Comparison of ENCODE assay signal across 32 cellular contexts in genomic region chr17:48640858-48641180, GRCh38. TPM values are rescaled to one million over a fixed set of nuclear protein-coding genes. Genes with fewer than 3 reads are reported as not detected.
"Had no signal": no experiment of that assay in that cellular context is flagged by ENCODE, and none has a peak within 500 bp of the region (broad histone marks: within the 10 kb centered on the region; RNA-seq: fewer than 3 reads in every experiment).

No MANE protein-coding gene starts in this region.

- H3K36me3 Mint-ChIP-seq: WTC11 had no signal

- ATAC-seq: activated CD4-positive, CD25-positive, alpha-beta regulatory T cell treated with anti-CD3 and anti-CD28 coated beads, Interleukin-2, amount 50 U/mL, for 24 hours; activated CD8-positive, alpha-beta memory T cell treated with anti-CD3 and anti-CD28 coated beads, Interleukin-2, amount 10 ng/mL, durations not matched to agents 7 days and 5 days; activated naive CD8-positive, alpha-beta T cell treated with anti-CD3 and anti-CD28 coated beads, Interleukin-2, amount 50 U/mL, for 24 hours; PC-3; WTC11 had no signal

- DNase-seq: activated CD4-positive, alpha-beta memory T cell treated with anti-CD3 and anti-CD28 coated beads, Interleukin-2, amount 10 ng/mL, durations not matched to agents 7 days and 5 days; activated CD4-positive, alpha-beta T cell treated with anti-CD3 and anti-CD28 coated beads for 48 hours; activated CD8-positive, alpha-beta memory T cell treated with anti-CD3 and anti-CD28 coated beads for 24 hours; activated CD8-positive, alpha-beta memory T cell treated with anti-CD3 and anti-CD28 coated beads, Interleukin-2, amount 10 ng/mL, durations not matched to agents 7 days and 5 days; activated CD8-positive, alpha-beta memory T cell treated with anti-CD3 and anti-CD28 coated beads, Interleukin-2, amount 50 U/mL, for 48 hours; activated effector memory CD4-positive, alpha-beta T cell treated with Interleukin-2 at 50 U/mL for 16 hours; activated naive CD4-positive, alpha-beta T cell treated with anti-CD3 and anti-CD28 coated beads, Interleukin-2, amount 10 ng/mL, durations not matched to agents 7 days and 5 days; activated naive CD8-positive, alpha-beta T cell treated with anti-CD3 and anti-CD28 coated beads, Interleukin-2, amount 50 U/mL, for 24 hours; activated T-cell treated with anti-CD3 and anti-CD28 coated beads, Interleukin-2, amount 50 U/mL, for 48 hours; aorta; brain microvascular endothelial cell; central memory CD4-positive, alpha-beta T cell; NCI-H1105 treated with DMSO at 0.1 percent for 48 hours; NCI-H1436; NCI-H1694; NCI-H1930; NCI-H345; NCI-H510A; NCI-H526; NCI-H748 treated with DMSO at 0.1 percent for 48 hours; NK-92 treated with Interleukin-12 subunit alpha and Interleukin-12 subunit beta, amount 100 ng/mL, for 24 hours; PC-3; SHP77 treated with DMSO at 0.1 percent for 48 hours; SK-N-SH had no signal

- H3K36me3 ChIP-seq: brain microvascular endothelial cell, Peyer's patch, SJSA1 had no signal

- H3K9me3 ChIP-seq: Peyer's patch, SJSA1, SK-N-SH had no signal

- H3K4me3 ChIP-seq: Peyer's patch, SJSA1 had no signal

- H3K9ac ChIP-seq: KMS-11, SK-N-SH had no signal

- H3K27ac ChIP-seq: brain microvascular endothelial cell, KMS-11, SJSA1 had no signal

- H3K9me2 ChIP-seq: SK-N-SH had no signal

- H3K4me2 ChIP-seq: KMS-11, SK-N-SH had no signal

- H3K27ac Mint-ChIP-seq: activated CD4-positive, alpha-beta memory T cell treated with anti-CD3 and anti-CD28 coated beads, Interleukin-2, amount 10 ng/mL, durations not matched to agents 7 days and 5 days; activated CD8-positive, alpha-beta memory T cell treated with anti-CD3 and anti-CD28 coated beads, Interleukin-2, amount 10 ng/mL, durations not matched to agents 7 days and 5 days; activated naive CD4-positive, alpha-beta T cell treated with anti-CD3 and anti-CD28 coated beads, Interleukin-2, amount 10 ng/mL, durations not matched to agents 7 days and 5 days; activated naive CD8-positive, alpha-beta T cell treated with anti-CD3 and anti-CD28 coated beads, Interleukin-2, amount 50 U/mL, for 24 hours; WTC11 had no signal

- H3K4me3 Mint-ChIP-seq: activated CD4-positive, alpha-beta memory T cell treated with anti-CD3 and anti-CD28 coated beads, Interleukin-2, amount 10 ng/mL, durations not matched to agents 7 days and 5 days; activated CD8-positive, alpha-beta memory T cell treated with anti-CD3 and anti-CD28 coated beads, Interleukin-2, amount 10 ng/mL, durations not matched to agents 7 days and 5 days; activated naive CD4-positive, alpha-beta T cell treated with anti-CD3 and anti-CD28 coated beads, Interleukin-2, amount 10 ng/mL, durations not matched to agents 7 days and 5 days; activated naive CD8-positive, alpha-beta T cell; activated naive CD8-positive, alpha-beta T cell treated with anti-CD3 and anti-CD28 coated beads, Interleukin-2, amount 50 U/mL, for 24 hours; T-helper 1 cell treated with Interleukin-12 subunit alpha and Interleukin-12 subunit beta and Interleukin-4 antibody, amounts not matched to agents 30 μg/mL and 1 μg/mL, for 36 hours; T-helper 2 cell treated with Interferon-gamma antibody and Interleukin-4, amounts not matched to agents 5 μg/mL and 100 μg/mL, for 36 hours had no signal

- H3K9me3 Mint-ChIP-seq: activated CD4-positive, alpha-beta memory T cell treated with anti-CD3 and anti-CD28 coated beads, Interleukin-2, amount 10 ng/mL, durations not matched to agents 7 days and 5 days; activated naive CD4-positive, alpha-beta T cell treated with anti-CD3 and anti-CD28 coated beads, Interleukin-2, amount 10 ng/mL, durations not matched to agents 7 days and 5 days; activated naive CD8-positive, alpha-beta T cell treated with anti-CD3 and anti-CD28 coated beads, Interleukin-2, amount 50 U/mL, for 24 hours; T-helper 1 cell treated with Interleukin-12 subunit alpha and Interleukin-12 subunit beta and Interleukin-4 antibody, amounts not matched to agents 30 μg/mL and 1 μg/mL, for 36 hours; T-helper 2 cell treated with Interferon-gamma antibody and Interleukin-4, amounts not matched to agents 5 μg/mL and 100 μg/mL, for 36 hours; WTC11 had no signal

RNA-seq across cellular contexts. Expression of gene HOXB9, which starts 14.7 kb away (rescaled TPM):
- polyA plus RNA-seq: SK-N-SH had no signal

RNA-seq across cellular contexts. Expression of gene HOXB8, which starts 25.7 kb away (rescaled TPM):
- total RNA-seq: activated CD4-positive, alpha-beta memory T cell treated with anti-CD3 and anti-CD28 coated beads, Interleukin-2, amount 10 ng/mL, durations not matched to agents 7 days and 5 days; PC-3; SJSA1; WTC11 had no signal
- polyA plus RNA-seq: SK-N-SH had no signal

RNA-seq across cellular contexts. Expression of gene HOXB7, which starts 30.0 kb away (rescaled TPM):
- total RNA-seq: PC-3, WTC11 had no signal
- polyA plus RNA-seq: SK-N-SH had no signal

RNA-seq across cellular contexts. Expression of gene HOXB6, which starts 36.0 kb away (rescaled TPM):
- total RNA-seq: WTC11 had no signal
- polyA plus RNA-seq: SK-N-SH had no signal

RNA-seq across cellular contexts. Expression of gene HOXB5, which starts 47.2 kb away (rescaled TPM):
- total RNA-seq: WTC11 had no signal
- polyA plus RNA-seq: SK-N-SH had no signal
